Comparison of ENCODE assay signal across 14 cellular contexts in the genomic region with DNA sequence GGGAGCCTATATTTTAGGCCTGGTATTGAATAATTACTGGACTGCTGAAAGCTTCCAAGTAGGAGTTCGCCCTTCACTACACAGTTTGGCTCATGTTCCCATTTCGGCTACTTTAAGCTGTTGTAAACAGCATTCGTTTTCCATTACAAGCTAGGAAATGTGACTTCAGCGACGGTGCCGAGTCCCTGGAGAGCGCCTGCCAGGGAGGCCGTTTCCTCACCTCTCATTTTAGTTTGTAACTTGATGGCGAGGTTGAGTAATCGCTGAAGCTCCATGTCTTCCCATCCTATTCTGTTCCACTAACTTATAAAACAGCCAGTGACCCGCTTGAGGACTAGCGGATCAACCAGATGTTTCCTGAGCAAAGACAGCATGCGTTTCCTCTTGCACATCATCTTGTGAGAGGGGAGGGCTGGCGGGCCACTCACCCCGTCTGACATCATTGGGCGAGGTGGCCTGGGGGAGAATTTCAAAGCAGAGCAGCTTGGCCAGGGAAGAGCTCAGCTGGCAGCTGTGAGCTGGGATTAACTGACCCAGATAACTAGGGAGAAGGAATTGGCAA. TPM values are rescaled to one million over a fixed set of nuclear protein-coding genes. Genes with fewer than 3 reads are reported as not detected.
A peak's percentile ranks its signal among the peaks of the same experiment; 100 is the strongest.
DNase-seq lines count a peak whose midpoint lies in the region; ATAC-seq and TF ChIP-seq lines count a peak whose summit lies in the region.
"Had no signal": no experiment of that assay in that cellular context is flagged by ENCODE, and none has a peak within 500 bp of the region (broad histone marks: within the 10 kb centered on the region; RNA-seq: fewer than 3 reads in every experiment).

No MANE protein-coding gene starts in this region.

- no peaks in the 10 kb centered on the region for H3K36me3 ChIP-seq in Peyer's patch
- H3K36me3 ChIP-seq: thoracic aorta had no signal

- DNase-seq in EH (ENCODE audit: low read depth) (peak; percentile 61), Peyer's patch (peak in 2 of 3 donors; percentile 49 to 62), foreskin fibroblast (peak; percentile 68 to 92), sciatic nerve (ENCODE audit: low spot score) (no peak), HT-29 (ENCODE audit: low spot score) (no peak), SK-N-DZ (ENCODE audit: low spot score) (no peak)
- DNase-seq: activated naive CD4-positive, alpha-beta T cell treated with anti-CD3 and anti-CD28 coated beads, Interleukin-2, amount 10 ng/mL, durations not matched to agents 7 days and 5 days; DMS 273 treated with DMSO at 0.1 percent for 48 hours; naive B cell; NCI-H446 treated with DMSO at 0.1 percent for 48 hours; stimulated activated CD4-positive, alpha-beta T cell treated with anti-CD3 and anti-CD28 coated beads, Interleukin-1b, Interleukin-23, amount 100 ng/mL, for 48 hours had no signal

- TF ChIP-seq POLR2A in Peyer's patch (IDR thresholded peaks at IDR 0.05), result no peak

- intact Hi-C loops in sciatic nerve (cut with DNase I), result no loop called here

- TF ChIP-seq CTCF in Peyer's patch (IDR thresholded peaks at IDR 0.05) (no peak), foreskin fibroblast (IDR thresholded peaks at IDR 0.05; ENCODE audit: low read depth, low read length) (no peak)

- peak overlapping the region in 2 of 4 donors; percentile 23 to 31 for H3K27ac ChIP-seq in Peyer's patch
- H3K27ac ChIP-seq: thoracic aorta had no signal

- H3K27me3 ChIP-seq in Peyer's patch, result no peaks in the 10 kb centered on the region

- ATAC-seq in sciatic nerve (peak; percentile 91), GM21528 (IDR thresholded peaks at IDR 0.05; ENCODE audit: low FRiP score, unreplicated experiment) (no peak), HG03432 (IDR thresholded peaks at IDR 0.05; ENCODE audit: unreplicated experiment) (no peak)

- no peaks in the 10 kb centered on the region for H3K9me3 ChIP-seq in Peyer's patch
- H3K9me3 ChIP-seq: thoracic aorta had no signal

- H3K4me1 ChIP-seq in Peyer's patch, result no peaks in the 10 kb centered on the region

- no peak overlapping the region for H3K4me3 ChIP-seq in Peyer's patch
- no peak overlapping the region for H3K4me3 ChIP-seq in foreskin fibroblast (ENCODE audit: low read depth in 1 of 2, low read length in 2 of 2)
- H3K4me3 ChIP-seq: thoracic aorta had no signal

RNA-seq across cellular contexts. Expression of a gene that starts 32.9 kb away (rescaled TPM):
- total RNA-seq in Peyer's patch, result 10 to 100 TPM; 16.0 to 35.5 (median 26.5) TPM
- 20.3 TPM for total RNA-seq in sciatic nerve
- 11.2 and 13.5 TPM in 2 replicates for total RNA-seq in HT-29 (2014; rRNA removed; shearing (Covaris generic))
- polyA plus RNA-seq in SK-N-DZ (2014; cell fraction: cytosol; rRNA removed), result 17.3 TPM in 2 replicates
- 10.6 and 11.8 TPM in 2 replicates for polyA plus RNA-seq in SK-N-DZ (2014; cell fraction: nucleus; rRNA removed)

Comparison
In these comparisons a context has a peak if more than half of its experiments do, and no peak if none do; other contexts are left out.
1. DNase-seq: peak in EH (single experiment), Peyer's patch (2 of 3) and foreskin fibroblast (2 of 2); none in sciatic nerve (single experiment), HT-29 (single experiment) and SK-N-DZ (single experiment).